In the genomic region with DNA sequence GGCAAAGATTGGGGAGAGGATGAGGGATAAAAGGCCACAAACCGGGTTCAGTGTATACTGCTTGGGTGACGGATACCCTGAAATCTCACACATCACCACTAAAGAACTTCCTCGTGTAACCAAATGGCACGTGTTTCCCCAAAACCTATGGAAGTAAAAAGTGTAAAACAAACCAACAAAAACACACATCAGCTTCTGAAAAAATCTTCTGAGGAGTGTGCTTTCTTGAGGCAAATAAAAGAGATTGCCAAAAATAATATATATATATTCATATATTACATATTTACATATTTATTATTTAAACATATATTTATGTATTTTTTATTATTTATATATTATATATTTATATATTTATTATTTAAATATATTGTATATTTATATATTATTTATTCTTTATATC, we compare ENCODE assay signal across 18 cellular contexts. TPM values are rescaled to one million over a fixed set of nuclear protein-coding genes. Genes with fewer than 3 reads are reported as not detected.
DNase-seq lines count a peak whose midpoint lies in the region; ATAC-seq and TF ChIP-seq lines count a peak whose summit lies in the region.
"Had no signal": no experiment of that assay in that cellular context is flagged by ENCODE, and none has a peak within 500 bp of the region (broad histone marks: within the 10 kb centered on the region; RNA-seq: fewer than 3 reads in every experiment).

No MANE protein-coding gene starts in this region.

- ATAC-seq in activated CD8-positive, alpha-beta T cell treated with anti-CD3 and anti-CD28 coated beads, Interleukin-2, amount 10 ng/mL, durations not matched to agents 7 days and 5 days: no peak
- no peak for ATAC-seq in activated CD8-positive, alpha-beta T cell treated with anti-CD3 and anti-CD28 coated beads for 36 hours
- no peak for ATAC-seq in CD8-positive, alpha-beta T cell
- ATAC-seq in stimulated activated effector memory CD8-positive, alpha-beta T cell treated with anti-CD3 and anti-CD28 coated beads, Interleukin-12 subunit alpha, Interleukin-12 subunit beta, amount 100 ng/mL, for 72 hours: no peak
- no peak for ATAC-seq in GM21529 (IDR thresholded peaks at IDR 0.05; ENCODE audit: unreplicated experiment)
- ATAC-seq: HepG2, PC-3 had no signal

- no peak overlapping the region for H3K27ac ChIP-seq in CD8-positive, alpha-beta T cell (ENCODE audit: low read depth, low read length)
- peak overlapping the region; percentile 24 for H3K27ac ChIP-seq in OCI-LY7 (ENCODE audit: low read depth, low read length, poor library complexity, severe bottlenecking)
- H3K27ac ChIP-seq: RWPE1 had no signal

- POLR2A ChIA-PET in activated CD8-positive, alpha-beta T cell treated with anti-CD3 and anti-CD28 coated beads, Interleukin-2, amount 10 ng/mL, durations not matched to agents 7 days and 5 days (lab: Charles Lee): no interaction called here
- POLR2A ChIA-PET in activated CD8-positive, alpha-beta T cell treated with anti-CD3 and anti-CD28 coated beads for 36 hours (lab: Charles Lee): no interaction called here
- POLR2A ChIA-PET in CD8-positive, alpha-beta T cell (lab: Charles Lee): no interaction called here
- POLR2A ChIA-PET in OCI-LY7 (lab: Charles Lee): no interaction called here

- no TSS peak for BruUV-seq in OCI-LY7 (replicated peaks; lab: Mats Ljungman, UMichigan)

- no peak overlapping the region for H3K4me3 ChIP-seq in CD8-positive, alpha-beta T cell (ENCODE audit: low read depth, low read length)
- H3K4me3 ChIP-seq in OCI-LY7 (ENCODE audit: low read depth, low read length, poor library complexity, severe bottlenecking): no peak overlapping the region

- H3K9me3 Mint-ChIP-seq in activated CD8-positive, alpha-beta T cell treated with anti-CD3 and anti-CD28 coated beads, Interleukin-2, amount 10 ng/mL, durations not matched to agents 7 days and 5 days (ENCODE audit: insufficient read depth): no peaks in the 10 kb centered on the region
- peaks cover 2% of the 10 kb centered on the region for H3K9me3 Mint-ChIP-seq in activated CD8-positive, alpha-beta T cell treated with anti-CD3 and anti-CD28 coated beads for 36 hours
- H3K9me3 Mint-ChIP-seq in CD8-positive, alpha-beta T cell: no peaks in the 10 kb centered on the region
- H3K9me3 Mint-ChIP-seq in stimulated activated effector memory CD8-positive, alpha-beta T cell treated with anti-CD3 and anti-CD28 coated beads, Interleukin-12 subunit alpha, Interleukin-12 subunit beta, amount 100 ng/mL, for 72 hours: no peaks in the 10 kb centered on the region

- peaks cover 12% of the 10 kb centered on the region; the same call in 1 of the 2 replicates for H4K20me1 ChIP-seq in OCI-LY7 (ENCODE audit: insufficient read depth, low read length)

- intact Hi-C loops in activated CD8-positive, alpha-beta T cell treated with anti-CD3 and anti-CD28 coated beads for 36 hours (cut with micrococcal nuclease): no loop called here
- intact Hi-C loops in CD8-positive, alpha-beta T cell (cut with DNase I, micrococcal nuclease): loop anchor here in 1 of 2 experiments (10.0 kb wide), 1 partner anchor 1162 kb away; a partner anchor contains a TSS
- intact Hi-C loops in OCI-LY7 (cut with micrococcal nuclease; ENCODE audit: unreplicated experiment): no loop called here

- no peaks in the 10 kb centered on the region for H3K27me3 ChIP-seq in CD8-positive, alpha-beta T cell (ENCODE audit: insufficient read depth, low read length)

- no peaks in the 10 kb centered on the region for H3K9me2 ChIP-seq in OCI-LY7 (ENCODE audit: insufficient read depth, low read length)

- H3K4me2 ChIP-seq in OCI-LY7 (ENCODE audit: low read length): no peak overlapping the region

- H3K27ac Mint-ChIP-seq in activated CD8-positive, alpha-beta T cell treated with anti-CD3 and anti-CD28 coated beads, Interleukin-2, amount 10 ng/mL, durations not matched to agents 7 days and 5 days: no peak overlapping the region
- H3K27ac Mint-ChIP-seq in activated CD8-positive, alpha-beta T cell treated with anti-CD3 and anti-CD28 coated beads for 36 hours: no peak overlapping the region
- no peak overlapping the region for H3K27ac Mint-ChIP-seq in CD8-positive, alpha-beta T cell
- no peak overlapping the region for H3K27ac Mint-ChIP-seq in stimulated activated effector memory CD8-positive, alpha-beta T cell treated with anti-CD3 and anti-CD28 coated beads, Interleukin-12 subunit alpha, Interleukin-12 subunit beta, amount 100 ng/mL, for 72 hours
- H3K27ac Mint-ChIP-seq: HFFc6 had no signal

- peaks cover 13% of the 10 kb centered on the region for H3K4me1 Mint-ChIP-seq in activated CD8-positive, alpha-beta T cell treated with anti-CD3 and anti-CD28 coated beads, Interleukin-2, amount 10 ng/mL, durations not matched to agents 7 days and 5 days (ENCODE audit: low read depth)
- peaks cover 10% of the 10 kb centered on the region for H3K4me1 Mint-ChIP-seq in activated CD8-positive, alpha-beta T cell treated with anti-CD3 and anti-CD28 coated beads for 36 hours (ENCODE audit: low read depth)
- peaks cover 18% of the 10 kb centered on the region for H3K4me1 Mint-ChIP-seq in CD8-positive, alpha-beta T cell (ENCODE audit: low read depth)
- H3K4me1 Mint-ChIP-seq in stimulated activated effector memory CD8-positive, alpha-beta T cell treated with anti-CD3 and anti-CD28 coated beads, Interleukin-12 subunit alpha, Interleukin-12 subunit beta, amount 100 ng/mL, for 72 hours: peaks cover 16% of the 10 kb centered on the region

- no peaks in the 10 kb centered on the region for H3K9me3 ChIP-seq in CD8-positive, alpha-beta T cell (ENCODE audit: low read length)
- H3K9me3 ChIP-seq in OCI-LY7 (ENCODE audit: low read length): no peaks in the 10 kb centered on the region

- H3K36me3 Mint-ChIP-seq in activated CD8-positive, alpha-beta T cell treated with anti-CD3 and anti-CD28 coated beads, Interleukin-2, amount 10 ng/mL, durations not matched to agents 7 days and 5 days (ENCODE audit: low read depth): peaks cover 21% of the 10 kb centered on the region
- H3K36me3 Mint-ChIP-seq in activated CD8-positive, alpha-beta T cell treated with anti-CD3 and anti-CD28 coated beads for 36 hours (ENCODE audit: low read depth): peaks cover 18% of the 10 kb centered on the region
- H3K36me3 Mint-ChIP-seq in CD8-positive, alpha-beta T cell: peaks cover 31% of the 10 kb centered on the region
- H3K36me3 Mint-ChIP-seq in stimulated activated effector memory CD8-positive, alpha-beta T cell treated with anti-CD3 and anti-CD28 coated beads, Interleukin-12 subunit alpha, Interleukin-12 subunit beta, amount 100 ng/mL, for 72 hours: peaks cover 37% of the 10 kb centered on the region

- H3K4me3 Mint-ChIP-seq in activated CD8-positive, alpha-beta T cell treated with anti-CD3 and anti-CD28 coated beads, Interleukin-2, amount 10 ng/mL, durations not matched to agents 7 days and 5 days: no peak overlapping the region
- H3K4me3 Mint-ChIP-seq in activated CD8-positive, alpha-beta T cell treated with anti-CD3 and anti-CD28 coated beads for 36 hours: no peak overlapping the region
- peak overlapping the region; percentile 3 for H3K4me3 Mint-ChIP-seq in CD8-positive, alpha-beta T cell
- peak overlapping the region; percentile 51 for H3K4me3 Mint-ChIP-seq in stimulated activated effector memory CD8-positive, alpha-beta T cell treated with anti-CD3 and anti-CD28 coated beads, Interleukin-12 subunit alpha, Interleukin-12 subunit beta, amount 100 ng/mL, for 72 hours
- H3K4me3 Mint-ChIP-seq: HFFc6 had no signal

- peaks cover 34% of the 10 kb centered on the region for H3K4me1 ChIP-seq in CD8-positive, alpha-beta T cell (ENCODE audit: insufficient read depth, low read length)
- peaks cover 18% of the 10 kb centered on the region for H3K4me1 ChIP-seq in OCI-LY7 (ENCODE audit: insufficient read depth, low read length, poor library complexity, severe bottlenecking)

- no peaks in the 10 kb centered on the region for H3K27me3 Mint-ChIP-seq in activated CD8-positive, alpha-beta T cell treated with anti-CD3 and anti-CD28 coated beads, Interleukin-2, amount 10 ng/mL, durations not matched to agents 7 days and 5 days (ENCODE audit: low read depth)
- H3K27me3 Mint-ChIP-seq in activated CD8-positive, alpha-beta T cell treated with anti-CD3 and anti-CD28 coated beads for 36 hours: no peaks in the 10 kb centered on the region
- no peaks in the 10 kb centered on the region for H3K27me3 Mint-ChIP-seq in CD8-positive, alpha-beta T cell (ENCODE audit: low read depth)

- no peak overlapping the region for H2AFZ ChIP-seq in OCI-LY7 (ENCODE audit: low read length)

- no peak for TF ChIP-seq CTCF in activated CD8-positive, alpha-beta T cell treated with anti-CD3 and anti-CD28 coated beads for 36 hours (IDR thresholded peaks at IDR 0.05)
- no peak for TF ChIP-seq CTCF in CD8-positive, alpha-beta T cell (IDR thresholded peaks at IDR 0.05)
- no peak for TF ChIP-seq CTCF in OCI-LY7 (conservative IDR thresholded peaks at IDR 0.05; ENCODE audit: low read length)

- H3K79me2 ChIP-seq in OCI-LY7 (ENCODE audit: insufficient read depth, low read depth, low read length): peaks cover 75% of the 10 kb centered on the region

- no peaks in the 10 kb centered on the region for H3K36me3 ChIP-seq in CD8-positive, alpha-beta T cell (ENCODE audit: insufficient read depth, low read length)
- H3K36me3 ChIP-seq in OCI-LY7 (ENCODE audit: insufficient read depth, low read length): peaks cover 54% of the 10 kb centered on the region

- CTCF ChIA-PET in activated CD8-positive, alpha-beta T cell treated with anti-CD3 and anti-CD28 coated beads, Interleukin-2, amount 10 ng/mL, durations not matched to agents 7 days and 5 days (lab: Charles Lee): no interaction called here
- CTCF ChIA-PET in activated CD8-positive, alpha-beta T cell treated with anti-CD3 and anti-CD28 coated beads for 36 hours (lab: Charles Lee): no interaction called here
- CTCF ChIA-PET in CD8-positive, alpha-beta T cell (lab: Charles Lee): no interaction called here
- CTCF ChIA-PET in OCI-LY7 (lab: Charles Lee; ENCODE audit: unreplicated experiment): no interaction called here

- DNase-seq in activated CD8-positive, alpha-beta T cell treated with anti-CD3 and anti-CD28 coated beads, Interleukin-2, amount 10 ng/mL, durations not matched to agents 7 days and 5 days: peak; percentile 10
- DNase-seq in activated CD8-positive, alpha-beta T cell treated with anti-CD3 and anti-CD28 coated beads for 36 hours: no peak
- DNase-seq in CD8-positive, alpha-beta T cell: no peak
- DNase-seq in OCI-LY7 (ENCODE audit: low spot score) (no peak), activated T-cell treated with anti-CD3 and anti-CD28 coated beads for 4 hours (no peak)
- no peak for DNase-seq in stimulated activated effector memory CD8-positive, alpha-beta T cell treated with anti-CD3 and anti-CD28 coated beads, Interleukin-12 subunit alpha, Interleukin-12 subunit beta, amount 100 ng/mL, for 72 hours (ENCODE audit: low spot score in 2 of 2)
- DNase-seq: ACHN, AML-193, GF-D8, HFFc6, KG1, NCI-H1105, NCI-H1694, NCI-H69, PC-3 had no signal

RNA-seq across cellular contexts. Expression of a gene that starts 3.9 kb away (rescaled TPM):
- 10 to 100 TPM; 62.9 to 65.5 TPM for total RNA-seq in activated CD8-positive, alpha-beta T cell treated with anti-CD3 and anti-CD28 coated beads, Interleukin-2, amount 10 ng/mL, durations not matched to agents 7 days and 5 days
- 10 to 100 TPM; 27.5 to 28.3 TPM for total RNA-seq in activated CD8-positive, alpha-beta T cell treated with anti-CD3 and anti-CD28 coated beads for 36 hours
- 100 to 1,000 TPM; 196 to 197 TPM for total RNA-seq in CD8-positive, alpha-beta T cell
- total RNA-seq in OCI-LY7 (2014; rRNA removed; shearing (Covaris generic)): 88.3 and 110 TPM in 2 replicates
- total RNA-seq in OCI-LY7 (2022): 122 and 149 TPM in 2 replicates
- total RNA-seq: HFFc6, PC-3 had no signal

RNA-seq across cellular contexts. Expression of a gene that starts 58.3 kb away (rescaled TPM):
- 10 to 100 TPM; 62.5 to 66.4 TPM for total RNA-seq in activated CD8-positive, alpha-beta T cell treated with anti-CD3 and anti-CD28 coated beads, Interleukin-2, amount 10 ng/mL, durations not matched to agents 7 days and 5 days
- total RNA-seq in activated CD8-positive, alpha-beta T cell treated with anti-CD3 and anti-CD28 coated beads for 36 hours: 10 to 100 TPM; 82.8 to 85.5 TPM
- total RNA-seq in CD8-positive, alpha-beta T cell: 100 to 1,000 TPM; 193 to 209 TPM
- total RNA-seq in OCI-LY7 (2014; rRNA removed; shearing (Covaris generic)): 61.8 and 64.2 TPM in 2 replicates
- 60.6 and 64.9 TPM in 2 replicates for total RNA-seq in OCI-LY7 (2022)

Comparison
In these comparisons a context has a peak if more than half of its experiments do, and no peak if none do; other contexts are left out.
1. H3K4me3 Mint-ChIP-seq: peak in CD8-positive, alpha-beta T cell (single experiment) and stimulated activated effector memory CD8-positive, alpha-beta T cell treated with anti-CD3 and anti-CD28 coated beads, Interleukin-12 subunit alpha, Interleukin-12 subunit beta, amount 100 ng/mL, for 72 hours (single experiment); none in activated CD8-positive, alpha-beta T cell treated with anti-CD3 and anti-CD28 coated beads, Interleukin-2, amount 10 ng/mL, durations not matched to agents 7 days and 5 days (single experiment) and activated CD8-positive, alpha-beta T cell treated with anti-CD3 and anti-CD28 coated beads for 36 hours (single experiment).